ENCODE assay signal across 15 cellular contexts in the genomic region with DNA sequence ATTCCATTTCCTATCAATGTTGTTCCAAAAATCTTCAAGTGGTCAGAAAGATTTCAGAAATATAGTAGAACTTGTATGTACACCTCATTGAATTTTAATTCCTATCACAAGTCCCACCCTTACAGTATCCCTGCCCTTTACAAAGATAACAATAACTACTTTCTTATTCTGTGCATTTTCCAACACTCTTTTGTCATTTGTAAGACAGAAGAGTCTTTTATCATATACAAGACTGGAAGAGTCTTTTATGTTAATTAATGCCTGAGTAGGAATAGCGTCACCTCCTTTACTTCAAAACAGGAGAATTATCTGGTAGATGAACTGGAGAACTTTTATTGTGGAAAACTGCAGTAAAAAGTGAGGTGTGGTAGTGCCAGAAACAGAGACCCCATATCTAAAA.
DNase-seq lines count a peak whose midpoint lies in the region; ATAC-seq and TF ChIP-seq lines count a peak whose summit lies in the region.
"Had no signal": no experiment of that assay in that cellular context is flagged by ENCODE, and none has a peak within 500 bp of the region (broad histone marks: within the 10 kb centered on the region; RNA-seq: fewer than 3 reads in every experiment).

No MANE protein-coding gene starts in this region.

- H3K27me3 ChIP-seq in Panc1 (ENCODE audit: control insufficient read depth, insufficient read depth, low read length) (no peaks in the 10 kb centered on the region), smooth muscle cell (ENCODE audit: low read depth) (no peaks in the 10 kb centered on the region), esophagus muscularis mucosa (no peaks in the 10 kb centered on the region), upper lobe of right lung (no peaks in the 10 kb centered on the region)
- H3K27me3 ChIP-seq: BLaER1 treated with 17β-estradiol and CSF1 and Interleukin-3, amounts not matched to agents 10 nM and 100 nM had no signal

- H3K4me3 ChIP-seq in Panc1 (ENCODE audit: low read depth in 2 of 2, low read length in 2 of 2), result no peak overlapping the region
- no peak overlapping the region for H3K4me3 ChIP-seq in smooth muscle cell
- no peak overlapping the region for H3K4me3 ChIP-seq in esophagus muscularis mucosa
- H3K4me3 ChIP-seq in upper lobe of right lung, result no peak overlapping the region
- H3K4me3 ChIP-seq: BLaER1 treated with 17β-estradiol and CSF1 and Interleukin-3, amounts not matched to agents 10 nM and 100 nM had no signal

- H3K9me3 Mint-ChIP-seq in mesothelial cell of epicardium, result peaks cover 6% of the 10 kb centered on the region

- peaks cover 25% of the 10 kb centered on the region for H3K4me1 ChIP-seq in Panc1 (ENCODE audit: control insufficient read depth, insufficient read depth, low read length)
- no peaks in the 10 kb centered on the region for H3K4me1 ChIP-seq in smooth muscle cell (ENCODE audit: low read depth)
- peaks cover 0 to 15% (median 10%) of the 10 kb centered on the region in 4 donors for H3K4me1 ChIP-seq in esophagus muscularis mucosa
- no peaks in the 10 kb centered on the region for H3K4me1 ChIP-seq in upper lobe of right lung

- intact Hi-C loops in Panc1 (cut with micrococcal nuclease; ENCODE audit: unreplicated experiment) (loop anchor here (10.0 kb wide), 1 partner anchor 188 kb away; no protein-coding TSS in a partner anchor), esophagus muscularis mucosa (cut with DNase I) (no loop called here), upper lobe of right lung (cut with DNase I) (no loop called here)

- ATAC-seq in Panc1, result no peak
- ATAC-seq in upper lobe of right lung, result no peak

- in situ Hi-C loops in Panc1 (cut with HindIII; ENCODE audit: low pct_unique_long_range_greater_than_20kb, low sequenced_read_pairs), result no loop called here

- H3K79me2 ChIP-seq in smooth muscle cell (ENCODE audit: low read depth), result no peaks in the 10 kb centered on the region

- H3K4me2 ChIP-seq in smooth muscle cell, result peak overlapping the region; percentile 75
- H3K4me2 ChIP-seq: BLaER1 treated with 17β-estradiol and CSF1 and Interleukin-3, amounts not matched to agents 10 nM and 100 nM had no signal

- CTCF ChIA-PET in Panc1 (lab: Charles Lee), result no interaction called here

- H3K27ac Mint-ChIP-seq in mesothelial cell of epicardium, result peak overlapping the region; percentile 96
- H3K27ac Mint-ChIP-seq: CD4-positive, CD25-positive, alpha-beta regulatory T cell had no signal

- WGBS in smooth muscle cell (ENCODE audit: low lambda C conversion rate), result 59% methylated on average over 1 of the region's 1 CpG
- WGBS in esophagus muscularis mucosa, result 100% methylated on average over 1 of the region's 1 CpG

- no peak for TF ChIP-seq EP300 in esophagus muscularis mucosa (IDR thresholded peaks at IDR 0.05)

- H3K36me3 Mint-ChIP-seq in mesothelial cell of epicardium, result peaks cover 2% of the 10 kb centered on the region
- H3K36me3 Mint-ChIP-seq: CD4-positive, CD25-positive, alpha-beta regulatory T cell had no signal

- peak overlapping the region; percentile 22 for H3K4me3 Mint-ChIP-seq in mesothelial cell of epicardium
- H3K4me3 Mint-ChIP-seq: CD4-positive, CD25-positive, alpha-beta regulatory T cell had no signal

- H3K36me3 ChIP-seq in Panc1 (ENCODE audit: control insufficient read depth, insufficient read depth, low read length) (no peaks in the 10 kb centered on the region), smooth muscle cell (ENCODE audit: low read depth) (no peaks in the 10 kb centered on the region), esophagus muscularis mucosa (no peaks in the 10 kb centered on the region), upper lobe of right lung (no peaks in the 10 kb centered on the region)
- H3K36me3 ChIP-seq: BLaER1 treated with 17β-estradiol and CSF1 and Interleukin-3, amounts not matched to agents 10 nM and 100 nM had no signal

- no peaks in the 10 kb centered on the region for H4K20me1 ChIP-seq in smooth muscle cell (ENCODE audit: low read depth)
- H4K20me1 ChIP-seq: BLaER1 treated with 17β-estradiol and CSF1 and Interleukin-3, amounts not matched to agents 10 nM and 100 nM had no signal

- no peak for TF ChIP-seq POLR2A in esophagus muscularis mucosa (IDR thresholded peaks at IDR 0.05; ENCODE audit: low read depth)

- no TSS peak for BruUV-seq in Panc1 (replicated peaks; lab: Mats Ljungman, UMichigan)

- DNase-seq in COLO829 (ENCODE audit: low spot score) (peak; percentile 67), Panc1 (ENCODE audit: low read depth, low spot score) (no peak), mesothelial cell of epicardium (ENCODE audit: low spot score in 2 of 2, unreplicated experiment in 2 of 2) (no peak), smooth muscle cell (lab: John Stamatoyannopoulos, UW; ENCODE audit: unreplicated experiment) (no peak), esophagus muscularis mucosa (ENCODE audit: extremely low spot score) (no peak), upper lobe of right lung (no peak)
- DNase-seq in stimulated activated CD4-positive, alpha-beta T cell treated with anti-CD3 and anti-CD28 coated beads, Interleukin-15, amount 100 ng/mL, for 24 hours, result no peak
- DNase-seq: 8988T; ACHN; Calu3; CD4-positive, CD25-positive, alpha-beta regulatory T cell; DMS153; DMS79 treated with DMSO at 0.1 percent for 48 hours; EL had no signal

- POLR2A ChIA-PET in Panc1 (lab: Charles Lee), result no interaction called here

- no peak overlapping the region for H3K9ac ChIP-seq in smooth muscle cell (ENCODE audit: low read depth)
- H3K9ac ChIP-seq: BLaER1 treated with 17β-estradiol and CSF1 and Interleukin-3, amounts not matched to agents 10 nM and 100 nM had no signal

- peaks cover 21% of the 10 kb centered on the region; the same call in 1 of the 2 replicates for H3K9me3 ChIP-seq in Panc1 (ENCODE audit: control insufficient read depth, insufficient read depth, low read depth, low read length)
- no peaks in the 10 kb centered on the region for H3K9me3 ChIP-seq in smooth muscle cell (replicated peaks; ENCODE audit: low read depth)
- no peaks in the 10 kb centered on the region for H3K9me3 ChIP-seq in esophagus muscularis mucosa
- no peaks in the 10 kb centered on the region for H3K9me3 ChIP-seq in upper lobe of right lung
- H3K9me3 ChIP-seq: BLaER1 treated with 17β-estradiol and CSF1 and Interleukin-3, amounts not matched to agents 10 nM and 100 nM had no signal

- peaks cover 11% of the 10 kb centered on the region for H3F3A ChIP-seq in smooth muscle cell (ENCODE audit: low read depth)

- H3K4me1 Mint-ChIP-seq in mesothelial cell of epicardium, result peaks cover 61% of the 10 kb centered on the region
- H3K4me1 Mint-ChIP-seq: CD4-positive, CD25-positive, alpha-beta regulatory T cell had no signal

- peak overlapping the region; percentile 77 for H2AFZ ChIP-seq in smooth muscle cell (ENCODE audit: low read depth)

- H3K27ac ChIP-seq in Panc1 (ENCODE audit: low read length), result peak overlapping the region; percentile 98
- H3K27ac ChIP-seq in smooth muscle cell (ENCODE audit: low read depth), result peak overlapping the region; percentile 82
- no peak overlapping the region for H3K27ac ChIP-seq in esophagus muscularis mucosa (replicated peaks in 1 of 4)
- H3K27ac ChIP-seq in upper lobe of right lung, result no peak overlapping the region
- H3K27ac ChIP-seq: BLaER1 treated with 17β-estradiol and CSF1 and Interleukin-3, amounts not matched to agents 10 nM and 100 nM had no signal

- H3K27me3 Mint-ChIP-seq in mesothelial cell of epicardium (ENCODE audit: low read depth), result no peaks in the 10 kb centered on the region
- H3K27me3 Mint-ChIP-seq: CD4-positive, CD25-positive, alpha-beta regulatory T cell had no signal

- TF ChIP-seq CTCF in Panc1 (IDR thresholded peaks at IDR 0.05) (no peak), mesothelial cell of epicardium (IDR thresholded peaks at IDR 0.05; ENCODE audit: unreplicated experiment) (no peak), smooth muscle cell (IDR thresholded peaks at IDR 0.05; ENCODE audit: borderline replicate concordance, insufficient read depth, poor library complexity, severe bottlenecking) (no peak), esophagus muscularis mucosa (IDR thresholded peaks at IDR 0.05) (no peak), upper lobe of right lung (IDR thresholded peaks at IDR 0.05) (no peak)

Comparison
In these comparisons a context has a peak if more than half of its experiments do, and no peak if none do; other contexts are left out.
1. H3K27ac ChIP-seq: peak in Panc1 (single experiment) and smooth muscle cell (single experiment); none in esophagus muscularis mucosa (0 of 4) and upper lobe of right lung (single experiment).